1 cellular context compared by ENCODE assay signal in genomic region chr12:91400249-91400648, GRCh38.
TF ChIP-seq lines count a peak whose summit lies in the region.

No MANE protein-coding gene starts in this region.

TF ChIP-seq in HepG2, 621 proteins besides CTCF, POLR2A, EP300 and RAD21 (continued from another document):
- TF ChIP-seq ZBTB37 (CRISPR knock-in tag; IDR thresholded peaks at IDR 0.05) (no peak), ZNF589 (CRISPR knock-in tag; conservative IDR thresholded peaks at IDR 0.05) (no peak)
TF ChIP-seq in HepG2: peak in this region for 0.
